Comparison of ENCODE assay signal across 8 cellular contexts in the genomic region with DNA sequence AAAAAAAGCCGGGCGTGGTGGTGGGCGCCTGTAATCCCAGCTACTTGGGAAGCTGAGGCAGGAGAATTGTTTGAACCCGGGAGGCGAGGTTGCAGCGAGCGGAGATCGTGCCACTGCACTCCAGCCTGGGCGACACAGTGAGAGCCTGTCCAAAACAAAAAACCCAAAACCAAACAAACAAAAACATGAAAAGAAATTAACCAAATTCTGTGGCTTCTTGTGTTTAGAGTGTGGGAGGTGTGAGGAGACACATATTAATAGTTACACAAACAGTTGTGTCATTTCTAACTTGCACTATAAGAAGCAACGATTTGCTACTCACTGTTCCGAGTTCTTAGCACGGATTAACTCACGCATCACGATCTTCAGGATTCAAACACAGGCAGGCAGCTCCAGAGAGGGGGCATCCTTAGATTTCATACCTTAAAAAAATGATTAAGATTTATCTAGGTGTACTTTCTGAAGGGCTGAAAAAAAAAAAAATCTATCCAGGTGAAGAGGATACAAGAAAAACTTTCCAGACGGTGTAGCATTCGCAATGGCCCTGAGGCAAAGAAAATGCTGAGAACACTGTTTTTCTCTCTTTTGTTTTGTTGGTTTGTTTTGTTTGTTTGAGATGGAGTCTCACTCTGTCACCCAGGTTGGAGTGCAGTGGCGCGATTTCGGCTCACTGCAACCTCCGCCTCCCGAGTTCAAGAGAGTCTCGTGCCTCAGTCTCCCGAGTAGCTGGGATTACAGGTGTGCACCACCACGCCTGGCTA. TPM values are rescaled to one million over a fixed set of nuclear protein-coding genes. Genes with fewer than 3 reads are reported as not detected.
DNase-seq lines count a peak whose midpoint lies in the region; ATAC-seq and TF ChIP-seq lines count a peak whose summit lies in the region.

No MANE protein-coding gene starts in this region.

- TF ChIP-seq POLR2A in tibial nerve (IDR thresholded peaks at IDR 0.05), result no peak
- TF ChIP-seq POLR2A in lower leg skin (IDR thresholded peaks at IDR 0.05), result no peak

- TF ChIP-seq CTCF in GM12865 (IDR thresholded peaks at IDR 0.05; ENCODE audit: insufficient read depth, low read depth, low read length, missing control alignments), result no peak
- no peak for TF ChIP-seq CTCF in liver (IDR thresholded peaks at IDR 0.05; ENCODE audit: low read depth, low read length, missing input control)
- TF ChIP-seq CTCF in tibial nerve (IDR thresholded peaks at IDR 0.05), result no peak
- no peak for TF ChIP-seq CTCF in lower leg skin (IDR thresholded peaks at IDR 0.05)

- peaks cover 22% of the 10 kb centered on the region for H3K4me1 Mint-ChIP-seq in activated naive CD8-positive, alpha-beta T cell treated with anti-CD3 and anti-CD28 coated beads for 36 hours

- 59% methylated on average over 24 of the region's 24 CpGs for WGBS in liver
- WGBS in tibial nerve, 2 donors, result 64 to 66% methylated on average over 24 of the region's 24 CpGs
- 52 to 70% methylated on average over 21 to 24 of the region's 24 CpGs for WGBS in lower leg skin, 2 donors

- H3K27ac ChIP-seq in liver (ENCODE audit: low read depth in 1 of 2, low read length in 2 of 2), result peak overlapping the region; percentile 99 to 100
- H3K27ac ChIP-seq in tibial nerve, result peak overlapping the region; percentile 93 to 99 (median 96)

- TF ChIP-seq EP300 in tibial nerve (IDR thresholded peaks at IDR 0.05), result no peak

- no peaks in the 10 kb centered on the region for H3K36me3 Mint-ChIP-seq in activated naive CD8-positive, alpha-beta T cell treated with anti-CD3 and anti-CD28 coated beads for 36 hours

- DNase-seq in GM12865 (ENCODE audit: low read depth) (peak; percentile 65), tibial nerve (ENCODE audit: low spot score in 2 of 2) (no peak), COLO668 (lab: John Stamatoyannopoulos, UW; ENCODE audit: unreplicated experiment) (no peak), lower leg skin (ENCODE audit: low spot score in 2 of 2) (no peak), NCI-H345 treated with DMSO at 0.1 percent for 48 hours (lab: John Stamatoyannopoulos, UW; ENCODE audit: unreplicated experiment) (no peak)
- DNase-seq in activated naive CD8-positive, alpha-beta T cell treated with anti-CD3 and anti-CD28 coated beads for 36 hours, result no peak

- no peak for TF ChIP-seq RAD21 in liver (IDR thresholded peaks at IDR 0.05)

- intact Hi-C loops in lower leg skin (cut with DNase I; ENCODE audit: low total_unique reads), result no loop called here

- H3K9me3 Mint-ChIP-seq in activated naive CD8-positive, alpha-beta T cell treated with anti-CD3 and anti-CD28 coated beads for 36 hours, result no peaks in the 10 kb centered on the region

- H3K27me3 ChIP-seq in liver (ENCODE audit: control insufficient read depth in 4 of 4, insufficient read depth in 4 of 4, low read length in 3 of 4) (no peaks in the 10 kb centered on the region), tibial nerve (no peaks in the 10 kb centered on the region)

- no peaks in the 10 kb centered on the region for H3K27me3 Mint-ChIP-seq in activated naive CD8-positive, alpha-beta T cell treated with anti-CD3 and anti-CD28 coated beads for 36 hours

- H3K4me3 ChIP-seq in GM12865 (ENCODE audit: low read depth, low read length), result peak overlapping the region; percentile 96
- peak overlapping the region in 2 of 3 donors; percentile 90 to 99 for H3K4me3 ChIP-seq in liver (ENCODE audit: low read depth in 1 of 3, low read length in 3 of 3)
- peak overlapping the region; percentile 92 to 99 (median 96) for H3K4me3 ChIP-seq in tibial nerve
- no peak overlapping the region for H3K4me3 ChIP-seq in lower leg skin (ENCODE audit: low read depth, poor library complexity, severe bottlenecking)

- H3K27ac Mint-ChIP-seq in activated naive CD8-positive, alpha-beta T cell treated with anti-CD3 and anti-CD28 coated beads for 36 hours, result peak overlapping the region; percentile 93

- H3K9me3 ChIP-seq in liver (ENCODE audit: control insufficient read depth in 4 of 4, low read length in 3 of 4) (no peaks in the 10 kb centered on the region), tibial nerve (no peaks in the 10 kb centered on the region)

- peak overlapping the region in 1 of 2 donors; percentile 38 for H3K9ac ChIP-seq in liver (ENCODE audit: low read depth in 1 of 2, low read length in 2 of 2)

- H3K4me3 Mint-ChIP-seq in activated naive CD8-positive, alpha-beta T cell treated with anti-CD3 and anti-CD28 coated beads for 36 hours, result peak overlapping the region; percentile 92

- H3K4me1 ChIP-seq in liver (ENCODE audit: control insufficient read depth in 4 of 4, insufficient read depth in 4 of 4, low read length in 3 of 4) (peaks cover 7 to 19% (median 17%) of the 10 kb centered on the region in 4 donors), tibial nerve (peaks cover 0 to 11% (median 6%) of the 10 kb centered on the region in 4 donors)

- H3K36me3 ChIP-seq in liver (ENCODE audit: control insufficient read depth in 4 of 4, insufficient read depth in 3 of 4, low read depth in 1 of 4, low read length in 3 of 4) (no peaks in the 10 kb centered on the region), tibial nerve (no peaks in the 10 kb centered on the region)

- ATAC-seq in HG02943 (IDR thresholded peaks at IDR 0.05; ENCODE audit: low read depth, unreplicated experiment), result peak; percentile 18

TF ChIP-seq in liver, 16 proteins besides CTCF, POLR2A, EP300 and RAD21 (continues in another document):
- TF ChIP-seq GABPA (IDR thresholded peaks at IDR 0.05 in 1 of 2, conservative IDR thresholded peaks at IDR 0.05 in 1 of 2) (no peak), FOXA1 (IDR thresholded peaks at IDR 0.05) (no peak), MAX (IDR thresholded peaks at IDR 0.05) (no peak), YY1 (IDR thresholded peaks at IDR 0.05) (no peak), RXRA (IDR thresholded peaks at IDR 0.05) (no peak), HNF4G (IDR thresholded peaks at IDR 0.05) (no peak), SP1 (IDR thresholded peaks at IDR 0.05) (no peak), REST (IDR thresholded peaks at IDR 0.05) (no peak), JUND (IDR thresholded peaks at IDR 0.05) (no peak), EGR1 (IDR thresholded peaks at IDR 0.05; ENCODE audit: low read depth in 2 of 2) (no peak), HNF4A (conservative IDR thresholded peaks at IDR 0.05) (no peak)
- TF ChIP-seq, protein P1, sequence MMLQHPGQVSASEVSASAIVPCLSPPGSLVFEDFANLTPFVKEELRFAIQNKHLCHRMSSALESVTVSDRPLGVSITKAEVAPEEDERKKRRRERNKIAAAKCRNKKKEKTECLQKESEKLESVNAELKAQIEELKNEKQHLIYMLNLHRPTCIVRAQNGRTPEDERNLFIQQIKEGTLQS (IDR thresholded peaks at IDR 0.05), result no peak

RNA-seq across cellular contexts. Expression of gene HMGCL, which starts 0.7 kb away (rescaled TPM):
- 10 to 100 TPM; 29.2 to 30.3 TPM for total RNA-seq in activated naive CD8-positive, alpha-beta T cell treated with anti-CD3 and anti-CD28 coated beads for 36 hours
- total RNA-seq in liver, result 100 to 1,000 TPM in 1 of 2 donors, 10 to 100 TPM in 1; 68.2 to 111 TPM
- polyA plus RNA-seq in liver, result 100 to 1,000 TPM; 187 to 198 TPM
- total RNA-seq in tibial nerve, result 10 to 100 TPM; 38.7 to 53.3 (median 44.3) TPM
- total RNA-seq in lower leg skin, result 10 to 100 TPM; 30.9 to 44.9 (median 36.0) TPM

RNA-seq across cellular contexts. Expression of gene GALE, which starts 25.4 kb away (rescaled TPM):
- total RNA-seq in activated naive CD8-positive, alpha-beta T cell treated with anti-CD3 and anti-CD28 coated beads for 36 hours, result 10 to 100 TPM; 48.6 to 51.8 TPM
- total RNA-seq in liver (10 to 100 TPM; 22.9 to 43.4 TPM), tibial nerve (10 to 100 TPM; 12.6 to 21.6 (median 15.8) TPM), lower leg skin (10 to 100 TPM; 12.8 to 39.3 (median 29.5) TPM)
- 10 to 100 TPM; 37.0 to 40.4 TPM for polyA plus RNA-seq in liver

RNA-seq across cellular contexts. Expression of gene LYPLA2, which starts 35.0 kb away (rescaled TPM):
- total RNA-seq in activated naive CD8-positive, alpha-beta T cell treated with anti-CD3 and anti-CD28 coated beads for 36 hours, result 10 to 100 TPM; 76.8 to 79.5 TPM
- total RNA-seq in liver (10 to 100 TPM; 26.3 to 33.9 TPM), tibial nerve (10 to 100 TPM; 23.6 to 36.3 (median 31.6) TPM), lower leg skin (10 to 100 TPM; 57.6 to 76.0 (median 66.7) TPM)
- polyA plus RNA-seq in liver, result 10 to 100 TPM; 52.6 to 71.1 TPM

RNA-seq across cellular contexts. Expression of gene FUCA1, which starts 42.1 kb away (rescaled TPM):
- 1 to 10 TPM; 4.7 to 5.1 TPM for total RNA-seq in activated naive CD8-positive, alpha-beta T cell treated with anti-CD3 and anti-CD28 coated beads for 36 hours
- total RNA-seq in liver (10 to 100 TPM; 33.8 to 58.0 TPM), tibial nerve (10 to 100 TPM; 19.4 to 26.9 (median 22.0) TPM), lower leg skin (10 to 100 TPM; 11.6 to 23.5 (median 18.7) TPM)
- 10 to 100 TPM; 39.2 to 50.2 TPM for polyA plus RNA-seq in liver

RNA-seq across cellular contexts. Expression of gene PITHD1, which starts 47.7 kb away (rescaled TPM):
- 10 to 100 TPM; 89.1 to 92.3 TPM for total RNA-seq in activated naive CD8-positive, alpha-beta T cell treated with anti-CD3 and anti-CD28 coated beads for 36 hours
- total RNA-seq in liver (10 to 100 TPM; 28.4 to 86.4 TPM), tibial nerve (100 to 1,000 TPM in 1 of 4 donors, 10 to 100 TPM in 3; 64.2 to 105 (median 68.0) TPM), lower leg skin (100 to 1,000 TPM in 1 of 4 donors, 10 to 100 TPM in 3; 77.0 to 115 (median 85.7) TPM)
- polyA plus RNA-seq in liver, result 10 to 100 TPM; 17.1 to 21.1 TPM
